14 cellular contexts compared by ENCODE assay signal in the genomic region with DNA sequence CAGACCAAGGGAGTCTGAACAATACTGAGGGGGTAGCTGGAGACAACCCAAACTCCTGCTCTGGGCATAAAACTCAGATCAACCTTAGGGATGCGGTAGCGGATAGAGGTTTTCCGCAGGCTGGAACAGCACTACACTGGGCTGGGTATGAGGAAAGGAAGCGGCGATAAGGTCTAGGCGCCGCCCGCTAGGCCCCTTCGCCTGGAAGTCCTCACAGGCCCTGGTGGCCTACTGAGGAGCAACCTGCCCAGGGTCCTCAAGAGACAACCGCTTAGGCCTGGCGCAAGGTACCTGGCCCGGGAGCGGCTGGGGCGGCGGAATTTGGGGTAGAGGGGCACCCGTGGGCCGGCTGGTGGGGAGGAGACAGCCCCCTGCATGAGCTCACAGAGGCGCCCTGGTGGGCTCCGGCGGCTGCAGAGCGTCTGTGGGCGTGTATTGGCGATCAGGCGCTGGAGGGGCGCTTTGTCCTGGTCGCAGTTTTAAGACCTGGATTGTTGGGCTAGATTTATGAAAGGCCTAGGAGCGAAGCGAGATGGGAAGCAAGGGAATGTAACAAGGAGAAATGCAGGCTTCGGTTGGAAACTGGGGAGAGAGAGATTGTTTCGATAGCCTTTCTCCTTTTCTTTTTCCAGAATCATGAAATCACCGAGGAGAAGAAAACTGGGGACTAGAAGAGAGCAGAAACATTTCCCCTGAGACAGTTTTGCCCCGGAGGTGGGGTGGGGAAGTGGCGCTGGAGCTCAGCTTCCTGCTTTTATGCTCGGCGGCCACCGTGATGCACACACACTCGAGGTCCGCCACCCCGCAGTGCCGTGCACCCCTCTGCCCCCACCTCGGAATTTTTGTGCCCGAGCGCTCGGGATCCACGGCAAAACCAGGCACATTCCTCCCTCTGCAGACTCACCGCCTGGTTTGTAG. TPM values are rescaled to one million over a fixed set of nuclear protein-coding genes. Genes with fewer than 3 reads are reported as not detected.
DNase-seq lines count a peak whose midpoint lies in the region; TF ChIP-seq lines count a peak whose summit lies in the region.
"Had no signal": no experiment of that assay in that cellular context is flagged by ENCODE, and none has a peak within 500 bp of the region (broad histone marks: within the 10 kb centered on the region; RNA-seq: fewer than 3 reads in every experiment).

No MANE protein-coding gene starts in this region.

- peak overlapping the region; percentile 58 for H3K27ac Mint-ChIP-seq in T-helper 2 cell treated with Interferon-gamma antibody and Interleukin-4, amounts not matched to agents 5 μg/mL and 100 μg/mL, for 36 hours

- H4K20me1 ChIP-seq in hepatocyte (ENCODE audit: insufficient read depth, poor library complexity, severe bottlenecking) (no peaks in the 10 kb centered on the region), PC-9 (ENCODE audit: insufficient read depth) (no peaks in the 10 kb centered on the region)

- peaks cover 2% of the 10 kb centered on the region for H3K36me3 Mint-ChIP-seq in T-helper 2 cell treated with Interferon-gamma antibody and Interleukin-4, amounts not matched to agents 5 μg/mL and 100 μg/mL, for 36 hours (ENCODE audit: low read depth)

- no peaks in the 10 kb centered on the region for H3K9me3 Mint-ChIP-seq in T-helper 2 cell treated with Interferon-gamma antibody and Interleukin-4, amounts not matched to agents 5 μg/mL and 100 μg/mL, for 36 hours

- peaks cover 12% of the 10 kb centered on the region for H3K4me1 Mint-ChIP-seq in T-helper 2 cell treated with Interferon-gamma antibody and Interleukin-4, amounts not matched to agents 5 μg/mL and 100 μg/mL, for 36 hours (ENCODE audit: low read depth)

- WGBS in hepatocyte (ENCODE audit: low lambda C conversion rate, missing lambda C conversion rate): 10% methylated on average over 42 of the region's 46 CpGs
- 7 to 14% methylated on average over 46 of the region's 46 CpGs for WGBS in sigmoid colon, 2 donors

- no peak for DNase-seq in T-helper 2 cell treated with Interferon-gamma antibody and Interleukin-4, amounts not matched to agents 5 μg/mL and 100 μg/mL, for 36 hours (ENCODE audit: low spot score)
- DNase-seq in T-helper 2 cell: no peak
- DNase-seq in SK-N-MC (ENCODE audit: low read depth, low spot score): no peak
- DNase-seq in hepatocyte (ENCODE audit: low spot score): no peak
- peak; percentile 79 for DNase-seq in sigmoid colon
- DNase-seq in kidney glomerular epithelial cell (lab: John Stamatoyannopoulos, UW): no peak
- no peak for DNase-seq in NCI-H2227 (lab: John Stamatoyannopoulos, UW; ENCODE audit: unreplicated experiment)
- no peak for DNase-seq in PC-9
- DNase-seq: activated CD4-positive, alpha-beta T cell treated with anti-CD3 and anti-CD28 coated beads for 48 hours; amniotic stem cell; EL; GM23248; NCI-H226 had no signal

- POLR2A ChIA-PET in PC-9 (lab: Charles Lee; ENCODE audit: unreplicated experiment): no interaction called here

- peaks cover 6% of the 10 kb centered on the region for H3K4me1 ChIP-seq in hepatocyte (ENCODE audit: insufficient read depth)
- H3K4me1 ChIP-seq in sigmoid colon: peaks cover 3 to 32% (median 22%) of the 10 kb centered on the region in 4 donors
- H3K4me1 ChIP-seq in PC-9 (replicated peaks; ENCODE audit: insufficient read depth): no peaks in the 10 kb centered on the region

- H2AFZ ChIP-seq in hepatocyte (no peak overlapping the region), PC-9 (no peak overlapping the region)
- H2AFZ ChIP-seq: GM23248 had no signal

- no peaks in the 10 kb centered on the region for H3F3A ChIP-seq in PC-9 (ENCODE audit: insufficient read depth, low read depth)

- TF ChIP-seq EP300 in sigmoid colon (IDR thresholded peaks at IDR 0.05): no peak

- H3K4me3 Mint-ChIP-seq in T-helper 2 cell treated with Interferon-gamma antibody and Interleukin-4, amounts not matched to agents 5 μg/mL and 100 μg/mL, for 36 hours: no peak overlapping the region

- no peak for TF ChIP-seq POLR2A in sigmoid colon (IDR thresholded peaks at IDR 0.05)

- TF ChIP-seq CTCF in hepatocyte (IDR thresholded peaks at IDR 0.05; ENCODE audit: poor library complexity) (no peak), sigmoid colon (IDR thresholded peaks at IDR 0.05) (no peak), PC-9 (conservative IDR thresholded peaks at IDR 0.05) (no peak)

- H3K27me3 ChIP-seq in hepatocyte (peaks cover 98% of the 10 kb centered on the region), sigmoid colon (peaks cover 0 to 10% (median 0%) of the 10 kb centered on the region in 3 donors), PC-9 (ENCODE audit: insufficient read depth, low read depth) (peaks cover 19% of the 10 kb centered on the region; the same call in 1 of the 2 replicates)

- no peaks in the 10 kb centered on the region for H3K36me3 ChIP-seq in SK-N-MC (ENCODE audit: insufficient read depth, low read length)
- no peaks in the 10 kb centered on the region for H3K36me3 ChIP-seq in hepatocyte (replicated peaks; ENCODE audit: insufficient read depth, low read depth)
- H3K36me3 ChIP-seq in sigmoid colon: peaks cover 0 to 4% (median 0%) of the 10 kb centered on the region in 4 donors
- no peaks in the 10 kb centered on the region for H3K36me3 ChIP-seq in PC-9 (ENCODE audit: low read depth)
- H3K36me3 ChIP-seq: tibial nerve had no signal

- H3K27ac ChIP-seq in SK-N-MC (peak overlapping the region; percentile 57), hepatocyte (no peak overlapping the region), sigmoid colon (peak overlapping the region in 3 of 4 donors; percentile 94 to 95 (median 94)), PC-9 (no peak overlapping the region)
- H3K27ac ChIP-seq: GM23248 had no signal

- H3K9me3 ChIP-seq in SK-N-MC (ENCODE audit: low read depth, low read length): no peaks in the 10 kb centered on the region
- H3K9me3 ChIP-seq in hepatocyte (ENCODE audit: low read depth): no peaks in the 10 kb centered on the region
- no peaks in the 10 kb centered on the region for H3K9me3 ChIP-seq in sigmoid colon
- no peaks in the 10 kb centered on the region for H3K9me3 ChIP-seq in PC-9 (ENCODE audit: insufficient read depth, low read depth)
- H3K9me3 ChIP-seq: tibial nerve had no signal

- no TSS peak for BruUV-seq in PC-9 (replicated peaks; lab: Mats Ljungman, UMichigan)

- CTCF ChIA-PET in PC-9 (lab: Charles Lee): no interaction called here

- H3K9ac ChIP-seq in SK-N-MC (ENCODE audit: insufficient read length): peak overlapping the region; percentile 73
- H3K9ac ChIP-seq: GM23248 had no signal

- H3K4me2 ChIP-seq in hepatocyte: peak overlapping the region; percentile 49
- no peak overlapping the region for H3K4me2 ChIP-seq in PC-9

- peaks cover 89% of the 10 kb centered on the region for H3K27me3 Mint-ChIP-seq in T-helper 2 cell treated with Interferon-gamma antibody and Interleukin-4, amounts not matched to agents 5 μg/mL and 100 μg/mL, for 36 hours (ENCODE audit: low read depth)

- H3K79me2 ChIP-seq in hepatocyte: no peaks in the 10 kb centered on the region
- no peaks in the 10 kb centered on the region for H3K79me2 ChIP-seq in PC-9 (ENCODE audit: low read depth)

- H3K4me3 ChIP-seq in SK-N-MC: peak overlapping the region; percentile 74
- no peak overlapping the region for H3K4me3 ChIP-seq in hepatocyte
- H3K4me3 ChIP-seq in sigmoid colon: peak overlapping the region; percentile 70 to 80 (median 78)
- H3K4me3 ChIP-seq in PC-9: no peak overlapping the region
- H3K4me3 ChIP-seq: GM23248 had no signal

- intact Hi-C loops in sigmoid colon (cut with DNase I): no loop called here
- intact Hi-C loops in PC-9 (cut with micrococcal nuclease; ENCODE audit: unreplicated experiment): no loop called here

- no peaks in the 10 kb centered on the region for H3K9me2 ChIP-seq in hepatocyte (replicated peaks; ENCODE audit: insufficient read depth)
- H3K9me2 ChIP-seq in PC-9 (ENCODE audit: insufficient read depth): no peaks in the 10 kb centered on the region

RNA-seq across cellular contexts. Expression of a gene that starts 2.4 kb away (rescaled TPM):
- total RNA-seq in hepatocyte (0.17 and 0.24 TPM in 2 replicates), sigmoid colon (10 to 100 TPM; 32.4 to 49.9 (median 34.1) TPM), PC-9 (2021) (not detected in 2 replicates)
- polyA plus RNA-seq in hepatocyte (not detected in 2 replicates), sigmoid colon (1 to 10 TPM; 5.8 to 8.9 (median 7.2) TPM)
- total RNA-seq: GM23248, tibial nerve had no signal
- polyA plus RNA-seq: GM23248 had no signal

Comparison
In these comparisons a context has a peak if more than half of its experiments do, and no peak if none do; other contexts are left out.
1. H3K27ac ChIP-seq: peak in SK-N-MC (single experiment) and sigmoid colon (3 of 4); none in hepatocyte (single experiment) and PC-9 (single experiment).
2. H3K4me3 ChIP-seq: peak in SK-N-MC (single experiment) and sigmoid colon (4 of 4); none in hepatocyte (single experiment) and PC-9 (single experiment).
3. RNA of a gene that starts 2.4 kb away (total RNA-seq): 32.4 to 49.9 TPM in sigmoid colon; 0.17 to 0.24 TPM in hepatocyte and not detected in PC-9; every median in the first group is over 10 times any median in the second.